1 cellular context compared by ENCODE assay signal in the genomic region with DNA sequence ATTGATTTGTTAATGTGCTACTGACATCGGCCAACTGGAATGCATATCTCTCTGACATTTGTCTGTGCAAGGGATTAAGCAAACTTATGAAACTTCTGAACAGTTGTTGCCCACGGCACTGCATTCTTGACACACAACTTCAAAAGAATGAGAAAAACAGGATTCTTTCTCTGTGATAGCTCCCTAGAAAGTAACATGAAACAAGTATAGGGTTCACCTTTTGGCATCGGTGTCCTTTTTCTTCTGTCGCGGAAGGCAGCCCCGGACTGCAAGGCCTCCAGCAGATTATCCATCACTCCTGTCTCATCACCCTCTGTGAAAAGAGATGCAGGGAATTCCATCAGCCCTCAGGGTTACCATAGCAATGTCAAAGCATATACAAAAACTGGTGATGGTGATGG.
TF ChIP-seq lines count a peak whose summit lies in the region.

No MANE protein-coding gene starts in this region.

TF ChIP-seq in HepG2, 621 proteins besides CTCF, POLR2A, EP300 and RAD21 (continued from another document):
- TF ChIP-seq RNF2 (conservative IDR thresholded peaks at IDR 0.05; ENCODE audit: low read depth) (no peak), ZNF383 (CRISPR knock-in tag; IDR thresholded peaks at IDR 0.05; ENCODE audit: borderline replicate concordance) (no peak), MATR3 (CRISPR knock-in tag; IDR thresholded peaks at IDR 0.05) (no peak), CENPT (CRISPR knock-in tag; IDR thresholded peaks at IDR 0.05; ENCODE audit: low read depth) (no peak), ARNTL (CRISPR knock-in tag; IDR thresholded peaks at IDR 0.05) (no peak), JUN (CRISPR knock-in tag; IDR thresholded peaks at IDR 0.05) (no peak), ARNT2 (CRISPR knock-in tag; IDR thresholded peaks at IDR 0.05; ENCODE audit: low read depth) (no peak), NCOR1 (IDR thresholded peaks at IDR 0.05; ENCODE audit: borderline replicate concordance, low read length) (no peak), RFX5 (IDR thresholded peaks at IDR 0.05; ENCODE audit: low read depth, low read length) (no peak), PAX8 (CRISPR knock-in tag; IDR thresholded peaks at IDR 0.05; ENCODE audit: borderline replicate concordance) (no peak)
- TF ChIP-seq, protein P1, sequence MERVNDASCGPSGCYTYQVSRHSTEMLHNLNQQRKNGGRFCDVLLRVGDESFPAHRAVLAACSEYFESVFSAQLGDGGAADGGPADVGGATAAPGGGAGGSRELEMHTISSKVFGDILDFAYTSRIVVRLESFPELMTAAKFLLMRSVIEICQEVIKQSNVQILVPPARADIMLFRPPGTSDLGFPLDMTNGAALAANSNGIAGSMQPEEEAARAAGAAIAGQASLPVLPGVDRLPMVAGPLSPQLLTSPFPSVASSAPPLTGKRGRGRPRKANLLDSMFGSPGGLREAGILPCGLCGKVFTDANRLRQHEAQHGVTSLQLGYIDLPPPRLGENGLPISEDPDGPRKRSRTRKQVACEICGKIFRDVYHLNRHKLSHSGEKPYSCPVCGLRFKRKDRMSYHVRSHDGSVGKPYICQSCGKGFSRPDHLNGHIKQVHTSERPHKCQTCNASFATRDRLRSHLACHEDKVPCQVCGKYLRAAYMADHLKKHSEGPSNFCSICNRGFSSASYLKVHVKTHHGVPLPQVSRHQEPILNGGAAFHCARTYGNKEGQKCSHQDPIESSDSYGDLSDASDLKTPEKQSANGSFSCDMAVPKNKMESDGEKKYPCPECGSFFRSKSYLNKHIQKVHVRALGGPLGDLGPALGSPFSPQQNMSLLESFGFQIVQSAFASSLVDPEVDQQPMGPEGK (CRISPR knock-in tag; IDR thresholded peaks at IDR 0.05) = no peak
- TF ChIP-seq, protein P2, sequence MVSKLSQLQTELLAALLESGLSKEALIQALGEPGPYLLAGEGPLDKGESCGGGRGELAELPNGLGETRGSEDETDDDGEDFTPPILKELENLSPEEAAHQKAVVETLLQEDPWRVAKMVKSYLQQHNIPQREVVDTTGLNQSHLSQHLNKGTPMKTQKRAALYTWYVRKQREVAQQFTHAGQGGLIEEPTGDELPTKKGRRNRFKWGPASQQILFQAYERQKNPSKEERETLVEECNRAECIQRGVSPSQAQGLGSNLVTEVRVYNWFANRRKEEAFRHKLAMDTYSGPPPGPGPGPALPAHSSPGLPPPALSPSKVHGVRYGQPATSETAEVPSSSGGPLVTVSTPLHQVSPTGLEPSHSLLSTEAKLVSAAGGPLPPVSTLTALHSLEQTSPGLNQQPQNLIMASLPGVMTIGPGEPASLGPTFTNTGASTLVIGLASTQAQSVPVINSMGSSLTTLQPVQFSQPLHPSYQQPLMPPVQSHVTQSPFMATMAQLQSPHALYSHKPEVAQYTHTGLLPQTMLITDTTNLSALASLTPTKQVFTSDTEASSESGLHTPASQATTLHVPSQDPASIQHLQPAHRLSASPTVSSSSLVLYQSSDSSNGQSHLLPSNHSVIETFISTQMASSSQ (IDR thresholded peaks at IDR 0.05; ENCODE audit: low read depth) = no peak
- TF ChIP-seq, protein P2 (CRISPR knock-in tag; IDR thresholded peaks at IDR 0.05; ENCODE audit: borderline replicate concordance) = no peak
- TF ChIP-seq, protein P3, sequence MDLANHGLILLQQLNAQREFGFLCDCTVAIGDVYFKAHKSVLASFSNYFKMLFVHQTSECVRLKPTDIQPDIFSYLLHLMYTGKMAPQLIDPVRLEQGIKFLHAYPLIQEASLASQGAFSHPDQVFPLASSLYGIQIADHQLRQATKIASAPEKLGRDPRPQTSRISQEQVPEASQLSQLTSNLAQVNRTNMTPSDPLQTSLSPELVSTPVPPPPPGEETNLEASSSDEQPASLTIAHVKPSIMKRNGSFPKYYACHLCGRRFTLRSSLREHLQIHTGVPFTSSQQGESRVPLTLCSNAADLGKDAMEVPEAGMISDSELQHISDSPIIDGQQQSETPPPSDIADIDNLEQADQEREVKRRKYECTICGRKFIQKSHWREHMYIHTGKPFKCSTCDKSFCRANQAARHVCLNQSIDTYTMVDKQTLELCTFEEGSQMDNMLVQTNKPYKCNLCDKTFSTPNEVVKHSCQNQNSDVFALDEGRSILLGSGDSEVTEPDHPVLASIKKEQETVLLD (CRISPR knock-in tag; IDR thresholded peaks at IDR 0.05; ENCODE audit: low read depth) = no peak
- TF ChIP-seq, protein P4, sequence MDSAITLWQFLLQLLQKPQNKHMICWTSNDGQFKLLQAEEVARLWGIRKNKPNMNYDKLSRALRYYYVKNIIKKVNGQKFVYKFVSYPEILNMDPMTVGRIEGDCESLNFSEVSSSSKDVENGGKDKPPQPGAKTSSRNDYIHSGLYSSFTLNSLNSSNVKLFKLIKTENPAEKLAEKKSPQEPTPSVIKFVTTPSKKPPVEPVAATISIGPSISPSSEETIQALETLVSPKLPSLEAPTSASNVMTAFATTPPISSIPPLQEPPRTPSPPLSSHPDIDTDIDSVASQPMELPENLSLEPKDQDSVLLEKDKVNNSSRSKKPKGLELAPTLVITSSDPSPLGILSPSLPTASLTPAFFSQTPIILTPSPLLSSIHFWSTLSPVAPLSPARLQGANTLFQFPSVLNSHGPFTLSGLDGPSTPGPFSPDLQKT (CRISPR knock-in tag; IDR thresholded peaks at IDR 0.05; ENCODE audit: borderline replicate concordance) = no peak
- TF ChIP-seq, protein P5, sequence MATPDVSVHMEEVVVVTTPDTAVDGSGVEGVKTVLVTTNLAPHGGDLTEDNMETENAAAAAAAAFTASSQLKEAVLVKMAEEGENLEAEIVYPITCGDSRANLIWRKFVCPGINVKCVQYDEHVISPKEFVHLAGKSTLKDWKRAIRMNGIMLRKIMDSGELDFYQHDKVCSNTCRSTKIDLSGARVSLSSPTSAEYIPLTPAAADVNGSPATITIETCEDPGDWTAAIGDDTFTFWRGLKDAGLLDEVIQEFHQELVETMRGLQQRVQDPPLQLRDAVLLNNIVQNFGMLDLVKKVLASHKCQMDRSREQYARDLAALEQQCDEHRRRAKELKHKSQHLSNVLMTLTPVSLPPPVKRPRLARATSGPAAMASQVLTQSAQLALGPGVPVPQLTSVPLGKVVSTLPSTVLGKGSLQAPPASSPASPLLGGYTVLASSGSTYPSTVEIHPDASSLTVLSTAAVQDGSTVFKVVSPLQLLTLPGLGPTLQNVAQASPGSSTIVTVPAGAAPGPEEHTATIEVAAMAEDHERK (CRISPR knock-in tag; IDR thresholded peaks at IDR 0.05; ENCODE audit: low read depth) = no peak
